ENCODE assay signal across 28 cellular contexts in the genomic region with DNA sequence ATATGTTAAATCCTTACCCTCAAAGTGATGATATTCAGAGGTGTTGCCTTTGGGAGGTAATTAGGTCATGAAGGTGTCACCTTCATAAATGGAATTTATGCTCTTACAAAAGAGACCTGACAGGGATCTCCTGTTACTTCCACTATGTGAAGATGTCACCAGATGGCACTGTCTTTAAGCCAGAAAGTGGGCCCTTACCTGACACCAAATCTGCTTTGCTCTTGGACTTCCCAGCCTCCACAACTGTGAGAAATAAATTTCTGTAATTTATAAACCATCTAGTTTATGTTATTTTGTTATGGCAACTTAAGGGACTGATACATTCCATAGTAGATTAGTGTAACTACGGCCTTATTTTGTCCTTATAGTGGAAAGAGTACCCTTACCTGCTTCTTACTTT.
"Had no signal": no experiment of that assay in that cellular context is flagged by ENCODE, and none has a peak within 500 bp of the region (broad histone marks: within the 10 kb centered on the region; RNA-seq: fewer than 3 reads in every experiment).

No MANE protein-coding gene starts in this region.

- DNase-seq: activated CD4-positive, alpha-beta T cell treated with anti-CD3 and anti-CD28 coated beads, Interleukin-2, amount 10 ng/mL, durations not matched to agents 7 days and 5 days; activated CD4-positive, CD25-positive, alpha-beta regulatory T cell treated with anti-CD3 and anti-CD28 coated beads, Interleukin-2, amount 50 U/mL, for 72 hours; activated CD8-positive, alpha-beta memory T cell treated with anti-CD3 and anti-CD28 coated beads, Interleukin-2, amount 10 ng/mL, durations not matched to agents 7 days and 5 days; activated CD8-positive, alpha-beta T cell treated with anti-CD3 and anti-CD28 coated beads for 36 hours; activated gamma-delta T cell; activated T-cell treated with anti-CD3 and anti-CD28 coated beads for 4 hours; aorta; brain microvascular endothelial cell; caudate nucleus; effector CD4-positive, alpha-beta T cell; gastrocnemius medialis; hippocampal formation; left ventricle myocardium inferior; ovary; spleen; stimulated activated CD4-positive, alpha-beta T cell treated with anti-CD3 and anti-CD28 coated beads, Interleukin-4, amount 100 ng/mL, for 1 hour; stimulated activated naive CD4-positive, alpha-beta T cell; testis; trophoblast cell; WERI-Rb-1 had no signal

- H3K4me1 ChIP-seq: gastrocnemius medialis, left ventricle myocardium inferior, prostate gland, spleen, testis had no signal

- FAIRE-seq: TTC549 had no signal

- H3K36me3 Mint-ChIP-seq: activated CD8-positive, alpha-beta memory T cell treated with anti-CD3 and anti-CD28 coated beads, Interleukin-2, amount 10 ng/mL, durations not matched to agents 7 days and 5 days; activated naive CD4-positive, alpha-beta T cell treated with anti-CD3 and anti-CD28 coated beads, Interleukin-2, amount 50 U/mL, for 72 hours had no signal

- H3K27me3 ChIP-seq: brain microvascular endothelial cell, gastrocnemius medialis, neutrophil, ovary, spleen, testis had no signal

- ATAC-seq: activated CD8-positive, alpha-beta memory T cell treated with anti-CD3 and anti-CD28 coated beads, Interleukin-2, amount 10 ng/mL, durations not matched to agents 7 days and 5 days; activated CD8-positive, alpha-beta T cell treated with anti-CD3 and anti-CD28 coated beads for 36 hours; activated naive CD4-positive, alpha-beta T cell treated with anti-CD3 and anti-CD28 coated beads, Interleukin-2, amount 50 U/mL, for 72 hours; gastrocnemius medialis had no signal

- H3K4me3 ChIP-seq: gastrocnemius medialis, left ventricle myocardium inferior, ovary, prostate gland, spleen, testis had no signal

- H3K36me3 ChIP-seq: brain microvascular endothelial cell, gastrocnemius medialis, left ventricle myocardium inferior, neutrophil, ovary, prostate gland, spleen, WERI-Rb-1 had no signal

- H3K27ac ChIP-seq: brain microvascular endothelial cell, gastrocnemius medialis, left ventricle myocardium inferior, neutrophil, ovary, prostate gland, spleen, testis, WERI-Rb-1 had no signal

- H3K27ac Mint-ChIP-seq: activated CD4-positive, alpha-beta T cell treated with anti-CD3 and anti-CD28 coated beads, Interleukin-2, amount 10 ng/mL, durations not matched to agents 7 days and 5 days; activated CD8-positive, alpha-beta memory T cell treated with anti-CD3 and anti-CD28 coated beads, Interleukin-2, amount 10 ng/mL, durations not matched to agents 7 days and 5 days; activated CD8-positive, alpha-beta T cell treated with anti-CD3 and anti-CD28 coated beads for 36 hours; activated naive CD4-positive, alpha-beta T cell treated with anti-CD3 and anti-CD28 coated beads, Interleukin-2, amount 50 U/mL, for 72 hours; activated T-helper 1 cell treated with anti-CD3 and anti-CD28 coated beads, Interleukin-12 subunit alpha, Interleukin-12 subunit beta, Interleukin-2, Interleukin-4 antibody, amounts not matched to agents 30 ng/mL and 10 ng/mL and 1 ng/mL, durations not matched to agents 14 hours and 24 hours and 36 hours; dendritic cell treated with granulocyte-macrophage colony-stimulating factor and Interleukin-4, amounts not matched to agents 40 ng/mL and 50 ng/mL, for 4 days; nephron; T-helper 2 cell treated with Interferon-gamma antibody and Interleukin-4, amounts not matched to agents 5 μg/mL and 100 μg/mL, for 36 hours had no signal

- H3K9me3 ChIP-seq: gastrocnemius medialis, neutrophil, ovary, prostate gland, testis had no signal

- H3K4me1 Mint-ChIP-seq: activated CD4-positive, alpha-beta T cell treated with anti-CD3 and anti-CD28 coated beads, Interleukin-2, amount 10 ng/mL, durations not matched to agents 7 days and 5 days; activated CD8-positive, alpha-beta memory T cell treated with anti-CD3 and anti-CD28 coated beads, Interleukin-2, amount 10 ng/mL, durations not matched to agents 7 days and 5 days; nephron had no signal

- H3K4me3 Mint-ChIP-seq: activated CD4-positive, alpha-beta T cell treated with anti-CD3 and anti-CD28 coated beads, Interleukin-2, amount 10 ng/mL, durations not matched to agents 7 days and 5 days; activated CD8-positive, alpha-beta memory T cell treated with anti-CD3 and anti-CD28 coated beads, Interleukin-2, amount 10 ng/mL, durations not matched to agents 7 days and 5 days; activated CD8-positive, alpha-beta T cell treated with anti-CD3 and anti-CD28 coated beads for 36 hours; activated T-helper 1 cell treated with anti-CD3 and anti-CD28 coated beads, Interleukin-12 subunit alpha, Interleukin-12 subunit beta, Interleukin-2, Interleukin-4 antibody, amounts not matched to agents 30 ng/mL and 10 ng/mL and 1 ng/mL, durations not matched to agents 14 hours and 24 hours and 36 hours; dendritic cell treated with granulocyte-macrophage colony-stimulating factor and Interleukin-4, amounts not matched to agents 40 ng/mL and 50 ng/mL, for 4 days; nephron; T-helper 2 cell treated with Interferon-gamma antibody and Interleukin-4, amounts not matched to agents 5 μg/mL and 100 μg/mL, for 36 hours had no signal

- H3K27me3 Mint-ChIP-seq: activated CD4-positive, alpha-beta T cell treated with anti-CD3 and anti-CD28 coated beads, Interleukin-2, amount 10 ng/mL, durations not matched to agents 7 days and 5 days; activated CD8-positive, alpha-beta memory T cell treated with anti-CD3 and anti-CD28 coated beads, Interleukin-2, amount 10 ng/mL, durations not matched to agents 7 days and 5 days; activated CD8-positive, alpha-beta T cell treated with anti-CD3 and anti-CD28 coated beads for 36 hours; dendritic cell treated with granulocyte-macrophage colony-stimulating factor and Interleukin-4, amounts not matched to agents 40 ng/mL and 50 ng/mL, for 4 days had no signal
